Comparison of ENCODE assay signal across 8 cellular contexts in the genomic region with DNA sequence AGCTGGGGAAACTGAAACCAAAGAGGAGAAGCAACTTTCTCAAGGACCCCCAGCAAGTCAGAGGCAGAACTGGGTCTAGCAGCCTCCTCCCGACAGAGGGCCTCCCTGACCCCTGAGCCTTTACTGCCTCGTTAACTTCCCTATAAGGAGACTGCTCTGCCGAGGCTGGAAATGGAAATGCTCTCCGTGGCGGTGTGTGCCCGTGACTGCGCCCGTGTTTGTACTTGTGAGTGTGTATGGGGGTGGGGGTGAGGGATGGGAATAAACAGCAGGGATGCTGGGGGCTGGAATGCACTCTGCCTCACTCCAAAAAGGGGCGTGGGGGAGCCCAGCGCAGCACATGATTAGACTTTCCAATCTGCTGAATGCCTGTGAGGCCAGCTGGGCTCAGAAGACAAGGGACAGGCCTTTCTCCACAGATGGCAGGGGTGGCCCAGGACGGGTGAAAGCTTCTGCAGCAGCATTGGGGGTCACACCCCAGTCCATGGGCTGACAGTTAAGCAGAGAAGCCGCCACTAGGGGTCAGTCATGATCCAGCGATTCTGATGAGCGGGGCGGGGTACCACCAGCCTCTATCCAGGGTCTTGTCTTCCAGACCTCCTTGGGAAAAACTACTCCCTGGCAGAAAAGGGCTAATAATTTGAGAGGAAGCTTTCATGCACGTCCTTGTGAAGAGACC.
DNase-seq lines count a peak whose midpoint lies in the region; ATAC-seq and TF ChIP-seq lines count a peak whose summit lies in the region.

No MANE protein-coding gene starts in this region.

- TF ChIP-seq CTCF in 22Rv1 (IDR thresholded peaks at IDR 0.05) = peak; percentile 82
- TF ChIP-seq CTCF in GM12875 (IDR thresholded peaks at IDR 0.05; ENCODE audit: borderline replicate concordance, insufficient read depth, low read depth, low read length) = peak; percentile 81

- peak; percentile 20 for DNase-seq in NCI-H146 treated with DMSO at 0.1 percent for 48 hours (lab: John Stamatoyannopoulos, UW; ENCODE audit: unreplicated experiment)
- DNase-seq in activated CD4-positive, alpha-beta T cell treated with anti-CD3 and anti-CD28 coated beads, Interleukin-2, amount 50 U/mL, for 48 hours = peak; percentile 67 to 77
- DNase-seq in effector CD8-positive, alpha-beta T cell (lab: John Stamatoyannopoulos, UW) = peak; percentile 56
- DNase-seq in midbrain (lab: John Stamatoyannopoulos, UW) = peak; percentile 70
- peak; percentile 34 to 38 for DNase-seq in stimulated activated CD8-positive, alpha-beta memory T cell treated with anti-CD3 and anti-CD28 coated beads, Interleukin-15, amount 100 ng/mL, for 48 hours (ENCODE audit: low read depth in 2 of 2)

- no peak for ATAC-seq in GM18519 (IDR thresholded peaks at IDR 0.05; ENCODE audit: low FRiP score, unreplicated experiment)

- no peak overlapping the region for H3K27ac ChIP-seq in 22Rv1

- no peak overlapping the region for H3K4me3 ChIP-seq in GM12875 (ENCODE audit: low read depth, low read length)

Comparison
In these comparisons a context has a peak if more than half of its experiments do, and no peak if none do; other contexts are left out.
1. DNase-seq: peak in every context shown above with its lines; median percentile 72 in activated CD4-positive, alpha-beta T cell treated with anti-CD3 and anti-CD28 coated beads, Interleukin-2, amount 50 U/mL, for 48 hours; 70 in midbrain; 56 in effector CD8-positive, alpha-beta T cell; 36 in stimulated activated CD8-positive, alpha-beta memory T cell treated with anti-CD3 and anti-CD28 coated beads, Interleukin-15, amount 100 ng/mL, for 48 hours; 20 in NCI-H146 treated with DMSO at 0.1 percent for 48 hours.